In genomic region chr4:1684756-1685603, GRCh38 we compare ENCODE assay signal across 8 cellular contexts. TPM values are rescaled to one million over a fixed set of nuclear protein-coding genes. Genes with fewer than 3 reads are reported as not detected.
DNase-seq lines count a peak whose midpoint lies in the region; ATAC-seq lines count a peak whose summit lies in the region.

No MANE protein-coding gene starts in this region.

- POLR2A ChIA-PET in naive thymus-derived CD4-positive, alpha-beta T cell (lab: Charles Lee): interaction anchor here (0.9 to 1.1 kb wide), 2 partner anchors 32 to 39 kb away, joined by 3 to 4 read pairs; no protein-coding TSS in a partner anchor

- DNase-seq in DMS53 (lab: John Stamatoyannopoulos, UW) (peak; percentile 94), GDM1 (lab: John Stamatoyannopoulos, UW) (no peak), HuH-7 (ENCODE audit: low spot score) (no peak), retina (no peak)
- DNase-seq in naive thymus-derived CD4-positive, alpha-beta T cell: peak in 1 of 9 donors; percentile 10

- no peaks in the 10 kb centered on the region for H3K9me3 Mint-ChIP-seq in naive thymus-derived CD4-positive, alpha-beta T cell

- H3K27ac ChIP-seq in cingulate gyrus (ENCODE audit: low read depth, low read length): peak overlapping the region; percentile 69
- H3K27ac ChIP-seq in naive thymus-derived CD4-positive, alpha-beta T cell (ENCODE audit: low read depth, low read length): peak overlapping the region; percentile 25

- peak overlapping the region in 1 of 9 donors; percentile 38 for H3K27ac Mint-ChIP-seq in naive thymus-derived CD4-positive, alpha-beta T cell

- H3K9me3 ChIP-seq in naive thymus-derived CD4-positive, alpha-beta T cell (ENCODE audit: control insufficient read depth in 2 of 3, low read length in 3 of 3): no peaks in the 10 kb centered on the region

- H3K36me3 ChIP-seq in naive thymus-derived CD4-positive, alpha-beta T cell (ENCODE audit: control insufficient read depth in 2 of 3, insufficient read depth in 3 of 3, low read length in 3 of 3): no peaks in the 10 kb centered on the region

- peaks cover 0 to 7% (median 0%) of the 10 kb centered on the region in 5 donors for H3K36me3 Mint-ChIP-seq in naive thymus-derived CD4-positive, alpha-beta T cell

- peaks cover 9 to 15% (median 12%) of the 10 kb centered on the region in 7 donors for H3K4me1 Mint-ChIP-seq in naive thymus-derived CD4-positive, alpha-beta T cell

- H3K27me3 ChIP-seq in naive thymus-derived CD4-positive, alpha-beta T cell (ENCODE audit: control insufficient read depth in 2 of 2, insufficient read depth in 2 of 2, low read length in 2 of 2): no peaks in the 10 kb centered on the region

- peaks cover 0 to 9% (median 0%) of the 10 kb centered on the region in 5 donors for H3K27me3 Mint-ChIP-seq in naive thymus-derived CD4-positive, alpha-beta T cell

- CTCF ChIA-PET in naive thymus-derived CD4-positive, alpha-beta T cell (lab: Charles Lee): no interaction called here

- peak; percentile 10 for ATAC-seq in HG03095 (IDR thresholded peaks at IDR 0.05; ENCODE audit: unreplicated experiment)
- peak; percentile 13 for ATAC-seq in naive thymus-derived CD4-positive, alpha-beta T cell
- ATAC-seq in HG02870 (IDR thresholded peaks at IDR 0.05; ENCODE audit: unreplicated experiment): no peak

- peak overlapping the region; percentile 27 for H3K4me3 ChIP-seq in naive thymus-derived CD4-positive, alpha-beta T cell (ENCODE audit: low read length)

- intact Hi-C loops in naive thymus-derived CD4-positive, alpha-beta T cell (cut with micrococcal nuclease): loop anchor here (1.0 to 2.0 kb wide), 8 partner anchors 27 to 396 kb away; partner anchors contain the start of genes SLBP (in 2 of the 2), MAEA (in 1 of the 2), NSD2 (in 1 of the 2) and TACC3 (in 1 of the 2)

- H3K4me3 Mint-ChIP-seq in naive thymus-derived CD4-positive, alpha-beta T cell: peak overlapping the region; percentile 42 to 77 (median 60)

- peaks cover 0 to 4% of the 10 kb centered on the region in 2 donors for H3K4me1 ChIP-seq in naive thymus-derived CD4-positive, alpha-beta T cell (ENCODE audit: control insufficient read depth in 2 of 2, insufficient read depth in 2 of 2, low read length in 2 of 2)

RNA-seq across cellular contexts. Expression of gene FAM53A, which starts 0.9 kb away (rescaled TPM):
- 1 to 10 TPM; 1.2 to 3.6 (median 1.4) TPM for total RNA-seq in naive thymus-derived CD4-positive, alpha-beta T cell
- 1 to 10 TPM; 2.1 to 2.5 TPM for polyA plus RNA-seq in naive thymus-derived CD4-positive, alpha-beta T cell

RNA-seq across cellular contexts. Expression of gene SLBP, which starts 27.1 kb away (rescaled TPM):
- total RNA-seq in naive thymus-derived CD4-positive, alpha-beta T cell: 100 to 1,000 TPM in 1 of 5 experiments, 10 to 100 TPM in 4; 29.5 to 103 (median 30.3) TPM
- 10 to 100 TPM; 51.1 to 62.1 TPM for polyA plus RNA-seq in naive thymus-derived CD4-positive, alpha-beta T cell

RNA-seq across cellular contexts. Expression of gene TMEM129, which starts 36.1 kb away (rescaled TPM):
- 10 to 100 TPM; 20.0 to 41.1 (median 26.7) TPM for total RNA-seq in naive thymus-derived CD4-positive, alpha-beta T cell
- 10 to 100 TPM; 34.9 to 44.7 TPM for polyA plus RNA-seq in naive thymus-derived CD4-positive, alpha-beta T cell

RNA-seq across cellular contexts. Expression of gene TACC3, which starts 36.3 kb away (rescaled TPM):
- total RNA-seq in naive thymus-derived CD4-positive, alpha-beta T cell: 100 to 1,000 TPM; 100 to 165 (median 162) TPM
- polyA plus RNA-seq in naive thymus-derived CD4-positive, alpha-beta T cell: 100 to 1,000 TPM in 1 of 2 donors, 10 to 100 TPM in 1; 70.5 to 100 TPM
